In genomic region chr7:106111671-106112117, GRCh38 we compare ENCODE assay signal across 8 cellular contexts. TPM values are rescaled to one million over a fixed set of nuclear protein-coding genes. Genes with fewer than 3 reads are reported as not detected.
DNase-seq lines count a peak whose midpoint lies in the region; FAIRE-seq and TF ChIP-seq lines count a peak whose summit lies in the region.

No MANE protein-coding gene starts in this region.

- WGBS in thymus, result under 1% methylated on average over 51 of the region's 51 CpGs

- peaks cover 2% of the 10 kb centered on the region for H3K27me3 Mint-ChIP-seq in activated CD4-positive, alpha-beta T cell treated with anti-CD3 and anti-CD28 coated beads, Interleukin-2, amount 10 ng/mL, durations not matched to agents 7 days and 5 days

- H3K9me3 Mint-ChIP-seq in activated CD4-positive, alpha-beta T cell treated with anti-CD3 and anti-CD28 coated beads, Interleukin-2, amount 10 ng/mL, durations not matched to agents 7 days and 5 days, result no peaks in the 10 kb centered on the region

- H3K36me3 ChIP-seq in muscle layer of duodenum (ENCODE audit: control insufficient read depth in 1 of 2, insufficient read depth in 2 of 2, low read length in 2 of 2), result no peaks in the 10 kb centered on the region
- no peaks in the 10 kb centered on the region for H3K36me3 ChIP-seq in thymus (ENCODE audit: control insufficient read depth, insufficient read depth)

- POLR2A ChIA-PET in activated CD4-positive, alpha-beta T cell treated with anti-CD3 and anti-CD28 coated beads, Interleukin-2, amount 10 ng/mL, durations not matched to agents 7 days and 5 days (lab: Charles Lee), result interaction anchor here (0.6 to 1.8 kb wide), 2 partner anchors 40 to 1056 kb away, joined by 3 to 7 read pairs; no protein-coding TSS in a partner anchor

- TF ChIP-seq POLR2A in H54 (IDR thresholded peaks at IDR 0.05; ENCODE audit: low read depth, low read length), result no peak

- H3K4me1 ChIP-seq in muscle layer of duodenum (ENCODE audit: control insufficient read depth in 1 of 2, insufficient read depth in 2 of 2, low read length in 2 of 2) (peaks cover 18 to 22% of the 10 kb centered on the region in 2 donors), thymus (ENCODE audit: control insufficient read depth, insufficient read depth, low read length) (peaks cover 17% of the 10 kb centered on the region)

- H3K36me3 Mint-ChIP-seq in activated CD4-positive, alpha-beta T cell treated with anti-CD3 and anti-CD28 coated beads, Interleukin-2, amount 10 ng/mL, durations not matched to agents 7 days and 5 days (ENCODE audit: low read depth), result peaks cover 17% of the 10 kb centered on the region

- CTCF ChIA-PET in activated CD4-positive, alpha-beta T cell treated with anti-CD3 and anti-CD28 coated beads, Interleukin-2, amount 10 ng/mL, durations not matched to agents 7 days and 5 days (lab: Charles Lee), result interaction anchor here (0.8 to 2.4 kb wide), 9 partner anchors 8 to 369 kb away, joined by 3 to 12 read pairs (median 3); no protein-coding TSS in a partner anchor

- H3K4me3 ChIP-seq in muscle layer of duodenum (ENCODE audit: low read depth in 1 of 2, low read length in 2 of 2) (peak overlapping the region; percentile 79 to 83), thymus (ENCODE audit: low read length) (peak overlapping the region; percentile 93)

- H3K4me1 Mint-ChIP-seq in activated CD4-positive, alpha-beta T cell treated with anti-CD3 and anti-CD28 coated beads, Interleukin-2, amount 10 ng/mL, durations not matched to agents 7 days and 5 days, result peaks cover 49% of the 10 kb centered on the region

- no peak for FAIRE-seq in H54 (lab: Jason Lieb, UNC)

- H3K27me3 ChIP-seq in muscle layer of duodenum (ENCODE audit: low read depth, low read length) (no peaks in the 10 kb centered on the region), thymus (ENCODE audit: control insufficient read depth, insufficient read depth) (no peaks in the 10 kb centered on the region)

- H3K9me3 ChIP-seq in muscle layer of duodenum (ENCODE audit: control insufficient read depth in 1 of 2, low read length in 2 of 2), result no peaks in the 10 kb centered on the region
- H3K9me3 ChIP-seq in thymus (ENCODE audit: control insufficient read depth), result no peaks in the 10 kb centered on the region

- DNase-seq in NCI-H82 (lab: John Stamatoyannopoulos, UW) (peak; percentile 75), NCI-H82 treated with DMSO at 0.1 percent for 48 hours (lab: John Stamatoyannopoulos, UW; ENCODE audit: unreplicated experiment) (no peak), H54 (ENCODE audit: insufficient read length, low spot score) (peak; percentile 51), LHCN-M2 (ENCODE audit: low read depth) (peak; percentile 78), epithelial cell of prostate (ENCODE audit: low read depth, low spot score) (no peak)
- peak; percentile 40 for DNase-seq in activated CD4-positive, alpha-beta T cell treated with anti-CD3 and anti-CD28 coated beads, Interleukin-2, amount 10 ng/mL, durations not matched to agents 7 days and 5 days

- H3K4me3 Mint-ChIP-seq in activated CD4-positive, alpha-beta T cell treated with anti-CD3 and anti-CD28 coated beads, Interleukin-2, amount 10 ng/mL, durations not matched to agents 7 days and 5 days, result peak overlapping the region; percentile 87

- H3K27ac Mint-ChIP-seq in activated CD4-positive, alpha-beta T cell treated with anti-CD3 and anti-CD28 coated beads, Interleukin-2, amount 10 ng/mL, durations not matched to agents 7 days and 5 days, result peak overlapping the region; percentile 94

- H3K27ac ChIP-seq in epithelial cell of prostate (peak overlapping the region; percentile 91), muscle layer of duodenum (ENCODE audit: low read length) (peak overlapping the region; percentile 89), thymus (ENCODE audit: low read depth) (peak overlapping the region; percentile 98)

RNA-seq across cellular contexts. Expression of gene SYPL1, which starts 0.4 kb away (rescaled TPM):
- total RNA-seq in LHCN-M2 (2014; rRNA removed), result 79.5 and 88.1 TPM in 2 replicates
- 74.4 TPM for polyA plus RNA-seq in LHCN-M2 (2012)
- total RNA-seq in activated CD4-positive, alpha-beta T cell treated with anti-CD3 and anti-CD28 coated beads, Interleukin-2, amount 10 ng/mL, durations not matched to agents 7 days and 5 days, result 10 to 100 TPM; 36.7 to 40.3 TPM
- polyA plus RNA-seq in thymus, result 77.0 TPM

Comparison
In these comparisons a context has a peak if more than half of its experiments do, and no peak if none do; other contexts are left out.
1. DNase-seq: peak in NCI-H82 (single experiment), H54 (single experiment), LHCN-M2 (single experiment) and activated CD4-positive, alpha-beta T cell treated with anti-CD3 and anti-CD28 coated beads, Interleukin-2, amount 10 ng/mL, durations not matched to agents 7 days and 5 days (single experiment); none in NCI-H82 treated with DMSO at 0.1 percent for 48 hours (single experiment) and epithelial cell of prostate (single experiment).
2. Peak in every context shown above with its lines, with median percentiles within 50 percentile points of each other: H3K27ac ChIP-seq.